Comparison of ENCODE assay signal across 9 cellular contexts in genomic region chr21:23155281-23155680, GRCh38.
"Had no signal": no experiment of that assay in that cellular context is flagged by ENCODE, and none has a peak within 500 bp of the region (broad histone marks: within the 10 kb centered on the region; RNA-seq: fewer than 3 reads in every experiment).

No MANE protein-coding gene starts in this region.

- H2AFZ ChIP-seq: GM23248 had no signal

- H3K36me3 ChIP-seq: HAP-1 had no signal

- H3K27ac ChIP-seq: GM23248, HL-60 had no signal

- H3K4me3 ChIP-seq: GM23248, HAP-1 had no signal

- ATAC-seq: HCT116 had no signal

- DNase-seq: GM23248, GOT3, H7, HFFc6, Kasumi-1, KG1 had no signal

- H3K9me3 ChIP-seq: HAP-1 had no signal

- H3K9ac ChIP-seq: GM23248 had no signal
